ENCODE assay signal across 8 cellular contexts in genomic region chr15:39782441-39783138, GRCh38. TPM values are rescaled to one million over a fixed set of nuclear protein-coding genes. Genes with fewer than 3 reads are reported as not detected.
A peak's percentile ranks its signal among the peaks of the same experiment; 100 is the strongest.
DNase-seq lines count a peak whose midpoint lies in the region; ATAC-seq and TF ChIP-seq lines count a peak whose summit lies in the region.

FSIP1 (minus strand) TSS chr15:39782841; CDS start chr15:39776524, 6,317 bp downstream.

- peak within 1 kb of the TSS; percentile 88 to 98 (median 97) for H3K4me3 Mint-ChIP-seq in IgD-negative memory B cell

- H3K4me1 Mint-ChIP-seq in IgD-negative memory B cell, result peaks cover 15 to 26% (median 21%) of the 10 kb centered on the region in 3 donors

- H3K27me3 ChIP-seq in mucosa of stomach (ENCODE audit: control insufficient read depth, insufficient read depth, low read length), result peaks cover 4% of the 10 kb centered on the region

- H3K36me3 Mint-ChIP-seq in IgD-negative memory B cell, result no peaks in the 10 kb centered on the region

- no peaks in the 10 kb centered on the region for H3K36me3 ChIP-seq in mucosa of stomach (ENCODE audit: control insufficient read depth, insufficient read depth, low read length)

- ATAC-seq in GM21576 (IDR thresholded peaks at IDR 0.05; ENCODE audit: unreplicated experiment), result peak; percentile 96

- peak; percentile 63 for DNase-seq in DMS153 (lab: John Stamatoyannopoulos, UW)
- DNase-seq in OCI-M1 (lab: John Stamatoyannopoulos, UW), result peak; percentile 97
- peak; percentile 98 for DNase-seq in activated T-cell treated with anti-CD3 and anti-CD28 coated beads, Interleukin-2, amount 50 U/mL, for 1 hour
- DNase-seq in erythroblast (lab: John Stamatoyannopoulos, UW), result peak; percentile 97 to 98
- peak; percentile 97 for DNase-seq in stimulated activated CD8-positive, alpha-beta memory T cell treated with anti-CD3 and anti-CD28 coated beads, Interleukin-4, amount 100 ng/mL, for 48 hours

- peak within 1 kb of the TSS; percentile 92 to 98 (median 92) for H3K27ac Mint-ChIP-seq in IgD-negative memory B cell

- no peaks in the 10 kb centered on the region for H3K9me3 Mint-ChIP-seq in IgD-negative memory B cell

- no peaks in the 10 kb centered on the region for H3K27me3 Mint-ChIP-seq in IgD-negative memory B cell

- no peaks in the 10 kb centered on the region for H3K9me3 ChIP-seq in mucosa of stomach (ENCODE audit: control insufficient read depth, low read length)

- H3K4me1 ChIP-seq in mucosa of stomach (ENCODE audit: control insufficient read depth, insufficient read depth, low read length), result peaks cover 11% of the 10 kb centered on the region

- peak within 1 kb of the TSS; percentile 65 for H3K4me3 ChIP-seq in mucosa of stomach (ENCODE audit: low read length)

- H3K9ac ChIP-seq in mucosa of stomach (ENCODE audit: low read length), result peak within 1 kb of the TSS; percentile 63

- TF ChIP-seq POLR2A in erythroblast (IDR thresholded peaks at IDR 0.05; ENCODE audit: low read length), result peak; percentile 78

RNA-seq across cellular contexts. Expression of gene FSIP1, which starts in this region (rescaled TPM):
- 0.61 TPM for polyA plus RNA-seq in IgD-negative memory B cell

Comparison
In these comparisons a context has a peak if more than half of its experiments do, and no peak if none do; other contexts are left out.
1. Peak in every context shown above with its lines: DNase-seq, ATAC-seq and H3K4me3 ChIP-seq.